ENCODE assay signal across 27 cellular contexts in genomic region chr10:118965096-118965495, GRCh38.
"Had no signal": no experiment of that assay in that cellular context is flagged by ENCODE, and none has a peak within 500 bp of the region (broad histone marks: within the 10 kb centered on the region; RNA-seq: fewer than 3 reads in every experiment).

No MANE protein-coding gene starts in this region.

- H3K27ac Mint-ChIP-seq: activated CD4-positive, alpha-beta memory T cell treated with anti-CD3 and anti-CD28 coated beads for 36 hours; activated CD4-positive, alpha-beta T cell treated with anti-CD3 and anti-CD28 coated beads, Interleukin-2, amount 10 ng/mL, durations not matched to agents 7 days and 5 days; activated naive CD8-positive, alpha-beta T cell; T-helper 1 cell treated with Interleukin-12 subunit alpha and Interleukin-12 subunit beta and Interleukin-4 antibody, amounts not matched to agents 30 μg/mL and 1 μg/mL, for 36 hours; WTC11 had no signal

- ATAC-seq: activated T-cell treated with anti-CD3 and anti-CD28 coated beads, Interleukin-2, amount 50 U/mL, for 4 hours; K562; Panc1; Right ventricle myocardium inferior; WTC11 had no signal

- H3K27ac ChIP-seq: brain microvascular endothelial cell, cardiac muscle cell, SJSA1 had no signal

- H3K4me1 ChIP-seq: SJSA1 had no signal

- H3K4me3 ChIP-seq: cardiac muscle cell, K562, SJSA1 had no signal

- H3K9me3 Mint-ChIP-seq: activated CD4-positive, alpha-beta memory T cell treated with anti-CD3 and anti-CD28 coated beads for 36 hours; activated CD4-positive, alpha-beta T cell treated with anti-CD3 and anti-CD28 coated beads, Interleukin-2, amount 10 ng/mL, durations not matched to agents 7 days and 5 days; activated T-cell treated with anti-CD3 and anti-CD28 coated beads, Interleukin-2, amount 50 U/mL, for 4 hours; T-helper 1 cell treated with Interleukin-12 subunit alpha and Interleukin-12 subunit beta and Interleukin-4 antibody, amounts not matched to agents 30 μg/mL and 1 μg/mL, for 36 hours had no signal

- DNase-seq: activated CD4-positive, alpha-beta memory T cell treated with anti-CD3 and anti-CD28 coated beads for 36 hours; activated CD4-positive, alpha-beta T cell treated with anti-CD3 and anti-CD28 coated beads, Interleukin-2, amount 10 ng/mL, durations not matched to agents 7 days and 5 days; activated CD4-positive, CD25-positive, alpha-beta regulatory T cell treated with anti-CD3 and anti-CD28 coated beads, Interleukin-2, amount 50 U/mL, for 72 hours; activated CD8-positive, alpha-beta memory T cell treated with anti-CD3 and anti-CD28 coated beads for 24 hours; activated effector memory CD4-positive, alpha-beta T cell treated with anti-CD3 and anti-CD28 coated beads, Interleukin-2, amount 50 U/mL, for 16 hours; activated naive CD4-positive, alpha-beta T cell treated with Interleukin-2 at 50 U/mL for 16 hours; activated T-cell treated with anti-CD3 and anti-CD28 coated beads, Interleukin-2, amount 50 U/mL, for 4 hours; amygdala; brain microvascular endothelial cell; Kasumi-1; NCI-H1105 treated with DMSO at 0.1 percent for 48 hours; NCI-H1436 treated with DMSO at 0.1 percent for 48 hours; NCI-H187; NCI-H2081; NCI-H510A treated with DMSO at 0.1 percent for 48 hours; NCI-H69; NK-92 treated with Interleukin-12 subunit alpha and Interleukin-12 subunit beta, amount 100 ng/mL, for 24 hours; OCI-M1; RPMI8226 had no signal

- H3K27me3 ChIP-seq: brain microvascular endothelial cell, cardiac muscle cell, SJSA1 had no signal

- H3K36me3 Mint-ChIP-seq: activated CD4-positive, alpha-beta memory T cell treated with anti-CD3 and anti-CD28 coated beads for 36 hours; WTC11 had no signal

- H3K4me1 Mint-ChIP-seq: activated CD4-positive, alpha-beta T cell treated with anti-CD3 and anti-CD28 coated beads, Interleukin-2, amount 10 ng/mL, durations not matched to agents 7 days and 5 days; WTC11 had no signal

- H3K36me3 ChIP-seq: brain microvascular endothelial cell, cardiac muscle cell, SJSA1 had no signal

- H3K4me3 Mint-ChIP-seq: activated CD4-positive, alpha-beta memory T cell treated with anti-CD3 and anti-CD28 coated beads for 36 hours; activated CD4-positive, alpha-beta T cell treated with anti-CD3 and anti-CD28 coated beads, Interleukin-2, amount 10 ng/mL, durations not matched to agents 7 days and 5 days; activated naive CD8-positive, alpha-beta T cell; activated T-cell treated with anti-CD3 and anti-CD28 coated beads, Interleukin-2, amount 50 U/mL, for 4 hours; T-helper 1 cell treated with Interleukin-12 subunit alpha and Interleukin-12 subunit beta and Interleukin-4 antibody, amounts not matched to agents 30 μg/mL and 1 μg/mL, for 36 hours; WTC11 had no signal

- H3K9me3 ChIP-seq: SJSA1 had no signal
